Comparison of ENCODE assay signal across 18 cellular contexts in the genomic region with DNA sequence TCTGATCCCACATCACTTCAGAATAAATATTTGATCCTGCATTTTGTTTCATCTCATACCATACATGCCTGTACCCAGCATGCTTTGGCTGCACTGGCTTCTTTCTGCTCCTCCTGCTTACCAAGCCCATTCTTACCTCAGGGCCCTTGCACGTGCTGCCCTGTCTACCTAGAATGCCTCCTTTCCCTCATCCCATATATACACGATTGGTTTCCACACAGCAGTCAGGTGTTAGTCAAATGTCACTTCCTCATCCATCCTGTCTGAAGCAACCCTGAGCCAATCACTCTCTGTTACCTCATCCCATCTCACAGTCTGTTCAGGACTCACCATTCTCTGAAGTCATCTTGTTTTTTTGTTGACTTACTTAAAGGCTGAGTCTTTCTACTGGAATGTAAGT. TPM values are rescaled to one million over a fixed set of nuclear protein-coding genes. Genes with fewer than 3 reads are reported as not detected.
DNase-seq lines count a peak whose midpoint lies in the region; ATAC-seq and TF ChIP-seq lines count a peak whose summit lies in the region.
"Had no signal": no experiment of that assay in that cellular context is flagged by ENCODE, and none has a peak within 500 bp of the region (broad histone marks: within the 10 kb centered on the region; RNA-seq: fewer than 3 reads in every experiment).

No MANE protein-coding gene starts in this region.

- H3K4me1 ChIP-seq in breast epithelium (no peaks in the 10 kb centered on the region), neuronal stem cell (ENCODE audit: control insufficient read depth in 2 of 2, insufficient read depth in 1 of 2, low read depth in 1 of 2, low read length in 2 of 2) (no peaks in the 10 kb centered on the region)
- H3K4me1 ChIP-seq: body of pancreas had no signal

- CTCF ChIA-PET in MCF 10A (lab: Yijun Ruan, JAX) = interaction anchor here (0.5 to 2.1 kb wide), 16 partner anchors 9 to 1032 kb away, joined by 3 to 24 read pairs (median 4); no protein-coding TSS in a partner anchor

- no peak overlapping the region for H3K14ac ChIP-seq in neuronal stem cell (ENCODE audit: low read length)

- TF ChIP-seq POLR2A in breast epithelium (IDR thresholded peaks at IDR 0.05) = no peak

- no peak overlapping the region for H3K18ac ChIP-seq in neuronal stem cell (ENCODE audit: low read length)

- no peak overlapping the region for H2BK5ac ChIP-seq in neuronal stem cell (ENCODE audit: low read length)

- no peak overlapping the region for H2BK120ac ChIP-seq in neuronal stem cell (ENCODE audit: low read depth, low read length)

- no CpG with 5 or more reads among the region's 2 CpGs for whole genome bisulfite sequencing in neuronal stem cell (ENCODE audit: extremely low coverage in 2 of 2, insufficient read length in 2 of 2, insufficient replicate concordance in 1 of 2), 2 donors

- BruUV-seq in MCF 10A (replicated peaks; lab: Mats Ljungman, UMichigan) = no TSS peak

- H3K9ac ChIP-seq in neuronal stem cell (ENCODE audit: low read depth, low read length, poor library complexity) = no peak overlapping the region

- H3K4ac ChIP-seq in neuronal stem cell (ENCODE audit: low read length) = no peak overlapping the region

- H3K36me3 ChIP-seq in breast epithelium (no peaks in the 10 kb centered on the region), neuronal stem cell (replicated peaks in 1 of 2; ENCODE audit: control insufficient read depth in 2 of 2, insufficient read depth in 2 of 2, low read length in 2 of 2) (no peaks in the 10 kb centered on the region)

- no peak overlapping the region for H3K23ac ChIP-seq in neuronal stem cell (ENCODE audit: low read depth, low read length, poor library complexity)

- H2BK15ac ChIP-seq in neuronal stem cell (ENCODE audit: low read length) = no peak overlapping the region

- H4K91ac ChIP-seq in neuronal stem cell (ENCODE audit: low read depth, low read length, poor library complexity) = no peak overlapping the region

- no peak overlapping the region for H2BK12ac ChIP-seq in neuronal stem cell (ENCODE audit: low read length)

- H3K4me3 ChIP-seq in breast epithelium = no peak overlapping the region
- H3K4me3 ChIP-seq in foreskin fibroblast (ENCODE audit: low read depth in 1 of 2, low read length in 2 of 2) = no peak overlapping the region
- no peak overlapping the region for H3K4me3 ChIP-seq in neuronal stem cell (ENCODE audit: low read length in 2 of 2)
- H3K4me3 ChIP-seq: body of pancreas had no signal

- H3K4me3 Mint-ChIP-seq in MCF 10A (ENCODE audit: unreplicated experiment) = no peak overlapping the region
- no peak overlapping the region for H3K4me3 Mint-ChIP-seq in activated T-helper 17 cell treated with anti-CD3 and anti-CD28 coated beads, Interleukin-2, amount 50 U/mL, for 72 hours
- H3K4me3 Mint-ChIP-seq in type B pancreatic cell = no peak overlapping the region
- H3K4me3 Mint-ChIP-seq in activated T-cell treated with anti-CD3 and anti-CD28 coated beads, Interleukin-2, amount 50 U/mL, for 4 hours = no peak overlapping the region
- H3K4me3 Mint-ChIP-seq: activated T-helper 1 cell treated with anti-CD3 and anti-CD28 coated beads, Interleukin-12 subunit alpha, Interleukin-12 subunit beta, Interleukin-2, Interleukin-4 antibody, amounts not matched to agents 30 ng/mL and 10 ng/mL and 1 ng/mL, durations not matched to agents 14 hours and 24 hours and 36 hours; nephron progenitor cell had no signal

- no peak overlapping the region for H2AFZ ChIP-seq in neuronal stem cell (ENCODE audit: low read length)

- intact Hi-C loops in MCF 10A (cut with micrococcal nuclease) (no loop called here), breast epithelium (cut with DNase I; ENCODE audit: low total_unique reads) (no loop called here)

- no peak overlapping the region for H2AK5ac ChIP-seq in neuronal stem cell (ENCODE audit: low read depth, low read length)

- peaks cover 24% of the 10 kb centered on the region for H3K36me3 Mint-ChIP-seq in MCF 10A (ENCODE audit: insufficient read depth, unreplicated experiment)
- peaks cover 17% of the 10 kb centered on the region for H3K36me3 Mint-ChIP-seq in activated T-helper 17 cell treated with anti-CD3 and anti-CD28 coated beads, Interleukin-2, amount 50 U/mL, for 72 hours (ENCODE audit: low read depth)
- H3K36me3 Mint-ChIP-seq in type B pancreatic cell = no peaks in the 10 kb centered on the region
- peaks cover 10% of the 10 kb centered on the region for H3K36me3 Mint-ChIP-seq in activated T-cell treated with anti-CD3 and anti-CD28 coated beads, Interleukin-2, amount 50 U/mL, for 4 hours (ENCODE audit: insufficient read depth)

- H3K27ac ChIP-seq in breast epithelium (no peak overlapping the region), neuronal stem cell (replicated peaks; ENCODE audit: low read length) (no peak overlapping the region)
- H3K27ac ChIP-seq: body of pancreas had no signal

- H3K9me3 ChIP-seq in breast epithelium = no peaks in the 10 kb centered on the region
- peaks cover 0 to 1% of the 10 kb centered on the region in 2 donors for H3K9me3 ChIP-seq in neuronal stem cell (replicated peaks in 1 of 2; ENCODE audit: control insufficient read depth in 2 of 2, insufficient read depth in 1 of 2, low read depth in 1 of 2, low read length in 2 of 2)
- H3K9me3 ChIP-seq: body of pancreas had no signal

- H3K27ac Mint-ChIP-seq in MCF 10A (ENCODE audit: low read depth, unreplicated experiment) = peak overlapping the region; percentile 14
- H3K27ac Mint-ChIP-seq in activated T-helper 17 cell treated with anti-CD3 and anti-CD28 coated beads, Interleukin-2, amount 50 U/mL, for 72 hours = no peak overlapping the region
- H3K27ac Mint-ChIP-seq in type B pancreatic cell = peak overlapping the region; percentile 62
- H3K27ac Mint-ChIP-seq: activated T-helper 1 cell treated with anti-CD3 and anti-CD28 coated beads, Interleukin-12 subunit alpha, Interleukin-12 subunit beta, Interleukin-2, Interleukin-4 antibody, amounts not matched to agents 30 ng/mL and 10 ng/mL and 1 ng/mL, durations not matched to agents 14 hours and 24 hours and 36 hours; nephron progenitor cell had no signal

- H3K27me3 Mint-ChIP-seq in MCF 10A (ENCODE audit: insufficient read depth, unreplicated experiment) (no peaks in the 10 kb centered on the region), type B pancreatic cell (no peaks in the 10 kb centered on the region)
- no peaks in the 10 kb centered on the region for H3K27me3 Mint-ChIP-seq in activated T-helper 17 cell treated with anti-CD3 and anti-CD28 coated beads, Interleukin-2, amount 50 U/mL, for 72 hours
- H3K27me3 Mint-ChIP-seq in activated T-cell treated with anti-CD3 and anti-CD28 coated beads, Interleukin-2, amount 50 U/mL, for 4 hours (ENCODE audit: low read depth) = no peaks in the 10 kb centered on the region

- no peak overlapping the region for H3K4me2 ChIP-seq in neuronal stem cell (ENCODE audit: insufficient read depth, low read length, poor library complexity, severe bottlenecking)

- TF ChIP-seq CTCF in MCF 10A (IDR thresholded peaks at IDR 0.05; ENCODE audit: unreplicated experiment) (no peak), breast epithelium (IDR thresholded peaks at IDR 0.05) (no peak), foreskin fibroblast (IDR thresholded peaks at IDR 0.05; ENCODE audit: low read depth, low read length) (no peak), type B pancreatic cell (conservative IDR thresholded peaks at IDR 0.05) (no peak)

- no peak overlapping the region for H4K8ac ChIP-seq in neuronal stem cell (ENCODE audit: low read depth, low read length)

- peak; percentile 53 for ATAC-seq in activated T-helper 17 cell treated with anti-CD3 and anti-CD28 coated beads, Interleukin-2, amount 50 U/mL, for 72 hours (replicated peaks)
- no peak for ATAC-seq in activated T-cell treated with anti-CD3 and anti-CD28 coated beads, Interleukin-2, amount 50 U/mL, for 4 hours
- ATAC-seq: body of pancreas, HCT116 had no signal

- DNase-seq in MCF 10A (ENCODE audit: unreplicated experiment) = no peak
- DNase-seq in breast epithelium (ENCODE audit: low spot score in 2 of 2) = no peak
- peak; percentile 58 to 73 for DNase-seq in foreskin fibroblast
- no peak for DNase-seq in type B pancreatic cell (ENCODE audit: extremely low spot score, unreplicated experiment)
- DNase-seq in activated T-cell treated with anti-CD3 and anti-CD28 coated beads, Interleukin-2, amount 50 U/mL, for 4 hours = no peak
- no peak for DNase-seq in neuronal stem cell (ENCODE audit: low spot score)
- no peak for DNase-seq in NCI-H1048 (lab: John Stamatoyannopoulos, UW)
- DNase-seq: ACHN; activated CD4-positive, alpha-beta T cell treated with anti-CD3 and anti-CD28 coated beads for 1 hour; body of pancreas; DMS79 treated with DMSO at 0.1 percent for 48 hours; NCI-H146; NCI-H69; nephron progenitor cell; SW 1271 had no signal

- H3K4me1 Mint-ChIP-seq in MCF 10A (ENCODE audit: insufficient read depth, unreplicated experiment) (peaks cover 18% of the 10 kb centered on the region), type B pancreatic cell (ENCODE audit: unreplicated experiment) (peaks cover 5% of the 10 kb centered on the region)
- peaks cover 6% of the 10 kb centered on the region for H3K4me1 Mint-ChIP-seq in activated T-helper 17 cell treated with anti-CD3 and anti-CD28 coated beads, Interleukin-2, amount 50 U/mL, for 72 hours
- peaks cover 6% of the 10 kb centered on the region for H3K4me1 Mint-ChIP-seq in activated T-cell treated with anti-CD3 and anti-CD28 coated beads, Interleukin-2, amount 50 U/mL, for 4 hours (ENCODE audit: low read depth)
- H3K4me1 Mint-ChIP-seq: nephron progenitor cell had no signal

- H3K9me3 Mint-ChIP-seq in MCF 10A (ENCODE audit: unreplicated experiment) = no peaks in the 10 kb centered on the region
- no peaks in the 10 kb centered on the region for H3K9me3 Mint-ChIP-seq in activated T-helper 17 cell treated with anti-CD3 and anti-CD28 coated beads, Interleukin-2, amount 50 U/mL, for 72 hours
- H3K9me3 Mint-ChIP-seq in type B pancreatic cell = no peaks in the 10 kb centered on the region
- no peaks in the 10 kb centered on the region for H3K9me3 Mint-ChIP-seq in activated T-cell treated with anti-CD3 and anti-CD28 coated beads, Interleukin-2, amount 50 U/mL, for 4 hours
- H3K9me3 Mint-ChIP-seq: activated T-helper 1 cell treated with anti-CD3 and anti-CD28 coated beads, Interleukin-12 subunit alpha, Interleukin-12 subunit beta, Interleukin-2, Interleukin-4 antibody, amounts not matched to agents 30 ng/mL and 10 ng/mL and 1 ng/mL, durations not matched to agents 14 hours and 24 hours and 36 hours; nephron progenitor cell had no signal

- H3K79me1 ChIP-seq in neuronal stem cell (ENCODE audit: low read depth, low read length) = no peaks in the 10 kb centered on the region

- POLR2A ChIA-PET in MCF 10A (lab: Yijun Ruan, JAX) = interaction anchor here (0.9 to 6.2 kb wide), 10 partner anchors 10 to 83 kb away, joined by 3 to 96 read pairs (median 10); a partner anchor contains a TSS

- H3K27me3 ChIP-seq in breast epithelium (no peaks in the 10 kb centered on the region), neuronal stem cell (ENCODE audit: control insufficient read depth in 3 of 3, insufficient read depth in 3 of 3, low read depth in 1 of 3, low read length in 3 of 3) (no peaks in the 10 kb centered on the region)
- H3K27me3 ChIP-seq: body of pancreas had no signal

RNA-seq across cellular contexts. Expression of a gene that starts 30.3 kb away (rescaled TPM):
- 351 and 393 TPM in 2 replicates for total RNA-seq in MCF 10A (2022)
- total RNA-seq in breast epithelium = 100 to 1,000 TPM; 221 to 400 (median 287) TPM
- 100 to 1,000 TPM; 165 to 229 TPM for total RNA-seq in activated T-helper 17 cell treated with anti-CD3 and anti-CD28 coated beads, Interleukin-2, amount 50 U/mL, for 72 hours
- total RNA-seq in type B pancreatic cell (ENCODE audit: low replicate concordance) = 239 and 388 TPM in 2 replicates
- 10 to 100 TPM; 57.5 to 73.9 (median 58.1) TPM for total RNA-seq in activated T-cell treated with anti-CD3 and anti-CD28 coated beads, Interleukin-2, amount 50 U/mL, for 4 hours
- polyA plus RNA-seq in neuronal stem cell (2013, experiment 1 of 2) = 46.2 TPM
- 48.1 TPM for polyA plus RNA-seq in neuronal stem cell (2013, experiment 2 of 2)

Comparison
In these comparisons a context has a peak if more than half of its experiments do, and no peak if none do; other contexts are left out.
1. DNase-seq: peak in foreskin fibroblast (2 of 2); none in MCF 10A (single experiment), breast epithelium (0 of 2), type B pancreatic cell (single experiment), activated T-cell treated with anti-CD3 and anti-CD28 coated beads, Interleukin-2, amount 50 U/mL, for 4 hours (single experiment), neuronal stem cell (single experiment) and NCI-H1048 (single experiment).